Comparison of ENCODE assay signal across 15 cellular contexts in the genomic region with DNA sequence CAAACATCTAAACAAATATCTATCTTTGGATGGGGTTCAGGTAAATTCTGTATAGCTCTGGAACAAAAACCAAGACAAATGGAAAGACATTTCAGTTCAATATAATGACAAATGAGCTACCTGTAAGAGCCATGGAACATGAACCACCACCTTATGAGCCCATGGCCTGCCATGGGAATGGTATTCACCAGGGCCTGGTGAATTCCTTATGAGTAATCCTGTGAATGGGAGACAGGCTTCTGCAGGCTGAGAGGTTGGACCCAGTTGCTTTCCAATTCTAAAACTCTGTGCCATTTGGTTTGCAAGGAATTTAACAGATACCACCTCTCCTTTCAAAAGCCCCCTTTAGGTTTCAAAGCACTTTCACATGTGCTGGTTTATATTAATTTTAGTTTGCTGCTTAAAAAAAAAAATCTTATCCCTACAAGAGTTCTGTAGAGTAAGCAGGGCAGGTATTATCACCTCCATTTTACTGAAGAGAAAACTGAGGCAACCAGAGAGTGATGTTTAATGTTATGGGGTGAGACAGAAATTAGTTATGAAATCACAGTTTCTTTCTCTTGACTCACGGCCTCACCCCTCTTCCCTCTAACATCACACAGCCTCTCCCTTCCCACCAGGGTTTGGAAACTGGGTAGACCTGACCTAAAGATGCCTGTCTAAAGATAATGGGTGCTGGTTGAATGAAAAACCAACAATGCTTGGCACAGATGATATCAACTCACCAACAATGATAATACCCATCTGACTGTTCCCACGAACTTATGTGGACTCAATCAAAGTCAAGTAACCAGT.
"Had no signal": no experiment of that assay in that cellular context is flagged by ENCODE, and none has a peak within 500 bp of the region (broad histone marks: within the 10 kb centered on the region; RNA-seq: fewer than 3 reads in every experiment).

No MANE protein-coding gene starts in this region.

- H3K36me3 ChIP-seq: prostate gland, upper lobe of right lung had no signal

- H3K27ac ChIP-seq: prostate gland, upper lobe of right lung had no signal

- H3K4me3 Mint-ChIP-seq: activated CD4-positive, alpha-beta memory T cell treated with anti-CD3 and anti-CD28 coated beads, Interleukin-2, amount 10 ng/mL, durations not matched to agents 7 days and 5 days; activated naive CD8-positive, alpha-beta T cell treated with anti-CD3 and anti-CD28 coated beads for 36 hours; activated T-cell treated with anti-CD3 and anti-CD28 coated beads, Interleukin-2, amount 50 U/mL, for 72 hours; natural killer cell treated with Interleukin-12 subunit alpha and Interleukin-12 subunit beta and Interleukin-15 and Interleukin-18, amount 100 ng/mL, for 72 hours had no signal

- H3K4me1 ChIP-seq: prostate gland had no signal

- H3K4me3 ChIP-seq: prostate gland, upper lobe of right lung had no signal

- H3K9me3 Mint-ChIP-seq: activated CD4-positive, alpha-beta memory T cell treated with anti-CD3 and anti-CD28 coated beads, Interleukin-2, amount 10 ng/mL, durations not matched to agents 7 days and 5 days; activated naive CD8-positive, alpha-beta T cell treated with anti-CD3 and anti-CD28 coated beads for 36 hours; activated T-cell treated with anti-CD3 and anti-CD28 coated beads, Interleukin-2, amount 50 U/mL, for 72 hours had no signal

- DNase-seq: activated CD4-positive, alpha-beta memory T cell treated with anti-CD3 and anti-CD28 coated beads, Interleukin-2, amount 10 ng/mL, durations not matched to agents 7 days and 5 days; activated gamma-delta T cell treated with Interleukin-2 at 50 U/mL for 16 hours; activated naive CD8-positive, alpha-beta T cell treated with anti-CD3 and anti-CD28 coated beads for 36 hours; activated T-cell treated with anti-CD3 and anti-CD28 coated beads, Interleukin-2, amount 50 U/mL, for 72 hours; anterior cingulate cortex; hypothalamus; left colon; nucleus accumbens; stimulated activated CD4-positive, alpha-beta T cell treated with anti-CD3 and anti-CD28 coated beads, Interleukin-2, amount 100 ng/mL, for 48 hours; stimulated activated naive CD4-positive, alpha-beta T cell treated with Interleukin-2 at 50 U/mL for 16 hours; T-helper 9 cell; upper lobe of right lung had no signal

- H3K9me3 ChIP-seq: prostate gland, upper lobe of right lung had no signal

- H3K4me1 Mint-ChIP-seq: activated CD4-positive, alpha-beta memory T cell treated with anti-CD3 and anti-CD28 coated beads, Interleukin-2, amount 10 ng/mL, durations not matched to agents 7 days and 5 days; activated naive CD8-positive, alpha-beta T cell treated with anti-CD3 and anti-CD28 coated beads for 36 hours had no signal

- H3K27me3 Mint-ChIP-seq: activated CD4-positive, alpha-beta memory T cell treated with anti-CD3 and anti-CD28 coated beads, Interleukin-2, amount 10 ng/mL, durations not matched to agents 7 days and 5 days; natural killer cell treated with Interleukin-12 subunit alpha and Interleukin-12 subunit beta and Interleukin-15 and Interleukin-18, amount 100 ng/mL, for 72 hours had no signal

- H3K36me3 Mint-ChIP-seq: activated naive CD8-positive, alpha-beta T cell treated with anti-CD3 and anti-CD28 coated beads for 36 hours; natural killer cell treated with Interleukin-12 subunit alpha and Interleukin-12 subunit beta and Interleukin-15 and Interleukin-18, amount 100 ng/mL, for 72 hours had no signal

- ATAC-seq: activated T-cell treated with anti-CD3 and anti-CD28 coated beads, Interleukin-2, amount 50 U/mL, for 72 hours; left colon; natural killer cell treated with Interleukin-12 subunit alpha and Interleukin-12 subunit beta and Interleukin-15 and Interleukin-18, amount 100 ng/mL, for 72 hours; sciatic nerve had no signal

- H3K27me3 ChIP-seq: upper lobe of right lung had no signal

- H3K27ac Mint-ChIP-seq: activated CD4-positive, alpha-beta memory T cell treated with anti-CD3 and anti-CD28 coated beads, Interleukin-2, amount 10 ng/mL, durations not matched to agents 7 days and 5 days; activated naive CD8-positive, alpha-beta T cell treated with anti-CD3 and anti-CD28 coated beads for 36 hours; activated T-cell treated with anti-CD3 and anti-CD28 coated beads, Interleukin-2, amount 50 U/mL, for 72 hours; natural killer cell treated with Interleukin-12 subunit alpha and Interleukin-12 subunit beta and Interleukin-15 and Interleukin-18, amount 100 ng/mL, for 72 hours had no signal
